ENCODE assay signal across 8 cellular contexts in the genomic region with DNA sequence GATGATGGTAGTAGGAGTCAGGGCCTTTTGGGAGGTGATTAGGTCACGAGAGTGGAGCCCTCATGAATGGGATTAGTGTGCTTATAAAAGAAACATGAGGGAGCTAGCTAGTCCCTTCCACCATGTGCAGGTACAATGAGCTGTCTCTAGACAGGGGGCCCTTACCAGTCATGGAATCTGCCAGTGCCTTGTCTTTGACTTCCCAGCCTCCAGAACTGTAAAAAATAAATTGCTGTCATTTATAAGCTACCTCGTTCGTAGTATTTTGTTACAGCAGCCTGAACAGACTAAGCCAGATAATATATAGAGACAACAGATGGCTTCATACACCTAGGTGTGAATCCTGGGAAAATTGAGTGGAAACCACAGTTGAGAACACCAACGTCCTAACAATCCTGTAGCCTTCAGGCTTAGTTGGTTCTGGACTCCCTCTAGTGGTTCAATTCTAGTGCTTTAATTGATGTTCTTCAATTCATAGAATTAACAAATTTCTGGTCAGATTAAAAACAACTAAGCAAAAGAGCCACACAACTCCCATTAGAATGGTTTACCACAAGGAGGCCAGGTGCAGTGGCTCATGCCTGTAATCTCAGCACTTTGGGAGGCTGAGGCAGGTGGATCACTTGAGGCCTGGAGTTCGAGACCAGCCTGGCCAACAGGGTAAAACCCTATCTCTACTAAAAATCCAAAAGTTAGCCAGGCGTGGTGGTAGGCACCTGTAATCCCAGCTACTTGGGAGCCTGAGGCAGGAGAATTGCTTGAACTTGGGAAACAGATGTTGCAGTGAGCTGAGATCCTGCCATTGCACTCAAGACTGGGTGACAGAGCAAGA. TPM values are rescaled to one million over a fixed set of nuclear protein-coding genes. Genes with fewer than 3 reads are reported as not detected.
A peak's percentile ranks its signal among the peaks of the same experiment; 100 is the strongest.
DNase-seq lines count a peak whose midpoint lies in the region; ATAC-seq, FAIRE-seq and TF ChIP-seq lines count a peak whose summit lies in the region.

No MANE protein-coding gene starts in this region.

- ATAC-seq in left lung (no peak), GM21423 (IDR thresholded peaks at IDR 0.05; ENCODE audit: unreplicated experiment) (no peak), GM18517 (IDR thresholded peaks at IDR 0.05; ENCODE audit: unreplicated experiment) (no peak)

- DNase-seq in GM04504 (ENCODE audit: low read depth) (peak; percentile 22), NCI-H2171 (lab: John Stamatoyannopoulos, UW) (peak; percentile 71), astrocyte of the spinal cord (ENCODE audit: low read depth, low spot score) (peak; percentile 53), left lung (no peak), H54 (ENCODE audit: insufficient read length, low spot score) (no peak)

- H3K9me3 ChIP-seq in left lung = no peaks in the 10 kb centered on the region

- in situ Hi-C loops in astrocyte of the spinal cord (cut with HindIII; ENCODE audit: low sequenced_read_pairs) = no loop called here

- H3K4me1 ChIP-seq in left lung = peaks cover 4 to 23% of the 10 kb centered on the region in 2 donors

- FAIRE-seq in A204.1 (lab: Jason Lieb, UNC) = peak; percentile 51
- no peak for FAIRE-seq in H54 (lab: Jason Lieb, UNC)

- intact Hi-C loops in left lung (cut with DNase I) = loop anchor here in 1 of 2 donors (5.0 to 10.0 kb wide), 2 partner anchors 92 to 235 kb away; no protein-coding TSS in a partner anchor

- no peaks in the 10 kb centered on the region for H3K27me3 ChIP-seq in left lung

- H3K4me3 ChIP-seq in astrocyte of the spinal cord (ENCODE audit: low read depth, low read length) (no peak overlapping the region), left lung (no peak overlapping the region)

- H3K27ac ChIP-seq in left lung = no peak overlapping the region

- TF ChIP-seq POLR2A in H54 (IDR thresholded peaks at IDR 0.05; ENCODE audit: low read depth, low read length) = no peak

- H3K36me3 ChIP-seq in left lung = no peaks in the 10 kb centered on the region

- TF ChIP-seq CTCF in astrocyte of the spinal cord (IDR thresholded peaks at IDR 0.05; ENCODE audit: low read depth, low read length) = peak; percentile 62
- TF ChIP-seq CTCF in left lung (IDR thresholded peaks at IDR 0.05) = peak; percentile 52 to 66

RNA-seq across cellular contexts. Expression of gene GATM, which starts 21.3 kb away (rescaled TPM):
- 1 to 10 TPM; 5.4 to 6.8 TPM for total RNA-seq in left lung

Comparison
In these comparisons a context has a peak if more than half of its experiments do, and no peak if none do; other contexts are left out.
1. DNase-seq: peak in GM04504 (single experiment), NCI-H2171 (single experiment) and astrocyte of the spinal cord (single experiment); none in left lung (0 of 2) and H54 (single experiment).